1 cellular context compared by ENCODE assay signal in the genomic region with DNA sequence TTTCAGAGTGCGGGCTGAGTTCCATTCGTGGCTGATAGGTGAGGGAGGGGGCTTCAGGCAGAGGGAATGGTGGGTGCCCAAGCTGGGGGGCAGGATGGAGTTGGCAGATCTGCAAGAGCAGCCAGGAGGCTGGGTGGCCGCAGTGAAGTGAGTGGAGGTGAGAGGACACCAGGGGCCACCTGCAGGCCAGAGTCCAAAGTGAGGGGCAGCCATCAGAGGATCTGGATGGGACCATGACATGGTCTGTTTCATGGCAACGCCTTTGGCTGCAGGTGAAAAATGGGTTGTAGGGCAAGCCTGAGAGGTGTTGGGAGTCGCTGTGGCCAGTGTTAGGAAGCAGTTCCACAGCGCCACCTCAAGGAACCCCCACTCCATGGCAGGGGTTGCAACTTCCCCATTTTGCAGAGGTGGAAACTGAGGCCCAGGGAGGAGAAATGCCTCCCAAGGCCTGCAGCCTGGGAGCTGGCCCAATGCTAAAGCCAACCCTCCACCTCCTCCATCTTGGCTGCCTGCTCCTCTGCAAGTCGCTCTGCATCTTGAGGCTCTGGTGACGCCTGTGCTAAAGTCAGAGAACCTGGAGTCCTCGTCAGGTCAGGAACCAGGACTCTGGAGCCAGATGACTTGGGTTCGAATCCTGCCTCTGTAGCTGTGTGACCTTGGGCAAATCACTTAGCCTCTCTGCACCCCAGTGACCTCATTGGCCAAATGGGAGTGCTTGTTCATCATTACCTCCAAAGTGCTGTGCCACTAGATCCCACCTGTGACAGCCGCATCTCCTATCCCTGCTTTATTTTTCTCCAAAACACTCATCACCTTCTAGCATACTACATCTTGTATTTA.
TF ChIP-seq lines count a peak whose summit lies in the region.

No MANE protein-coding gene starts in this region.

TF ChIP-seq in K562, 482 proteins besides CTCF, POLR2A, EP300 and RAD21 (continued from another document and continues in another):
- TF ChIP-seq, protein P1, sequence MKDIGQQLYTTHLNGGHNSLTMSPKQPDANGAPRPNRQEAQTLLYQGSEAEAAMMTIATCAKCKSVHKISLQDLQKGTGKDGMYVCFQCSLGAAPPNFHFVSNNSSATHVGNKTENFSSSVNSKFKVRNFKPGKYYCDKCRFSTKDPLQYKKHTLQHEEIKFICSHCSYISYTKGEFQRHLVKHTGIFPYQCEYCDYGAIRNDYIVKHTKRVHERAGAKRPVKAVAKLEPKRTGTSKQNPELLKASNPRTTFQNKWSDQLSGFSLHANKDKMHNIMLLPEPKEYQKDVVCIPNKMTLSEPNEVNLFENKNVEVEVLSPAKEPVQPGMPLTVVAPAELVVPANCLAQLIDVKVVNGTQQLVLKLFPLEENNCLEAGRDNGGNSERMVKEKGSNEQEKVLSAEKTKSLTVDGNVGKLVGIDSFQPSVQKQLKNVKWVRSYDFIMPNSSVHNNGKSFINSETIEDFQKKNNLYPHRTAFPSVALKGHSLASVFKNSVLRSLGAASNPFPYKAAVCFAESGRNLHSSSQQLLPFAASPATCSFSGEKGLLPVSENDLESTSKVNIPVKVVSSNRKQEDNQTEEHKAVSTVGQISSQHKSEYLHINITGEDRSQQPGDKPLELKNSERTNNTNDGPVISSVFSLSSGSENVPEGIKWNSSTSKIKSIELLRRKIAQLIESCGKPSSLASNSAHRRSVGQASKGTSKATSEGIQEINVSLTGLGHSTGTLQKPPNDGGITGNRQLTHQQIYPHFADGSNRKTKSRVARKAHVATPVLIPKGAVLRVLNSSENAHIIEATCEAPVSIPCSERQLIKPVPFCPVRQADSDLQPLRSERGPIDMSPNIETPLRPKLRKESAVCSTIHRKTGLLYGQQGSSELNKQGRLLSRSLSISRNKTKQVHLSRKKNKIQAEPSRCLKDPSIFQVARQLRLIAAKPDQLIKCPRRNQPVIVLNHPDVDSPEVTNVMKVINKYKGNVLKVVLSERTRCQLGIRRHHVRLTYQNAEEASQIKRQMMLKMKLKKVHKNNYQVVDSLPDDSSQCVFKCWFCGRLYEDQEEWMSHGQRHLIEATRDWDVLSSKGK (CRISPR knock-in tag; IDR thresholded peaks at IDR 0.05) = no peak
- TF ChIP-seq TAF15 (IDR thresholded peaks at IDR 0.05; ENCODE audit: low read depth, low read length) (no peak), TOE1 (IDR thresholded peaks at IDR 0.05; ENCODE audit: borderline replicate concordance) (no peak), TOE1 (CRISPR knock-in tag; IDR thresholded peaks at IDR 0.05; ENCODE audit: borderline replicate concordance, low read depth) (no peak), CXXC5 (CRISPR knock-in tag; IDR thresholded peaks at IDR 0.05) (no peak), NCOA1 (IDR thresholded peaks at IDR 0.05; ENCODE audit: low read depth) (no peak), CHD4 (IDR thresholded peaks at IDR 0.05; ENCODE audit: insufficient read depth, insufficient replicate concordance, low read depth, low read length, poor library complexity, severe bottlenecking) (peak; percentile 90), ATF7 (IDR thresholded peaks at IDR 0.05) (no peak), ARNT (IDR thresholded peaks at IDR 0.05) (no peak), CEBPB (tag; IDR thresholded peaks at IDR 0.05) (no peak), MTA1 (IDR thresholded peaks at IDR 0.05; ENCODE audit: borderline replicate concordance) (0 out of 2 replicates have a peak, but pooled peaks have one; percentile 36)
- TF ChIP-seq, protein P2, sequence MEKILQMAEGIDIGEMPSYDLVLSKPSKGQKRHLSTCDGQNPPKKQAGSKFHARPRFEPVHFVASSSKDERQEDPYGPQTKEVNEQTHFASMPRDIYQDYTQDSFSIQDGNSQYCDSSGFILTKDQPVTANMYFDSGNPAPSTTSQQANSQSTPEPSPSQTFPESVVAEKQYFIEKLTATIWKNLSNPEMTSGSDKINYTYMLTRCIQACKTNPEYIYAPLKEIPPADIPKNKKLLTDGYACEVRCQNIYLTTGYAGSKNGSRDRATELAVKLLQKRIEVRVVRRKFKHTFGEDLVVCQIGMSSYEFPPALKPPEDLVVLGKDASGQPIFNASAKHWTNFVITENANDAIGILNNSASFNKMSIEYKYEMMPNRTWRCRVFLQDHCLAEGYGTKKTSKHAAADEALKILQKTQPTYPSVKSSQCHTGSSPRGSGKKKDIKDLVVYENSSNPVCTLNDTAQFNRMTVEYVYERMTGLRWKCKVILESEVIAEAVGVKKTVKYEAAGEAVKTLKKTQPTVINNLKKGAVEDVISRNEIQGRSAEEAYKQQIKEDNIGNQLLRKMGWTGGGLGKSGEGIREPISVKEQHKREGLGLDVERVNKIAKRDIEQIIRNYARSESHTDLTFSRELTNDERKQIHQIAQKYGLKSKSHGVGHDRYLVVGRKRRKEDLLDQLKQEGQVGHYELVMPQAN (IDR thresholded peaks at IDR 0.05; ENCODE audit: borderline replicate concordance) = no peak
- TF ChIP-seq, protein P3, sequence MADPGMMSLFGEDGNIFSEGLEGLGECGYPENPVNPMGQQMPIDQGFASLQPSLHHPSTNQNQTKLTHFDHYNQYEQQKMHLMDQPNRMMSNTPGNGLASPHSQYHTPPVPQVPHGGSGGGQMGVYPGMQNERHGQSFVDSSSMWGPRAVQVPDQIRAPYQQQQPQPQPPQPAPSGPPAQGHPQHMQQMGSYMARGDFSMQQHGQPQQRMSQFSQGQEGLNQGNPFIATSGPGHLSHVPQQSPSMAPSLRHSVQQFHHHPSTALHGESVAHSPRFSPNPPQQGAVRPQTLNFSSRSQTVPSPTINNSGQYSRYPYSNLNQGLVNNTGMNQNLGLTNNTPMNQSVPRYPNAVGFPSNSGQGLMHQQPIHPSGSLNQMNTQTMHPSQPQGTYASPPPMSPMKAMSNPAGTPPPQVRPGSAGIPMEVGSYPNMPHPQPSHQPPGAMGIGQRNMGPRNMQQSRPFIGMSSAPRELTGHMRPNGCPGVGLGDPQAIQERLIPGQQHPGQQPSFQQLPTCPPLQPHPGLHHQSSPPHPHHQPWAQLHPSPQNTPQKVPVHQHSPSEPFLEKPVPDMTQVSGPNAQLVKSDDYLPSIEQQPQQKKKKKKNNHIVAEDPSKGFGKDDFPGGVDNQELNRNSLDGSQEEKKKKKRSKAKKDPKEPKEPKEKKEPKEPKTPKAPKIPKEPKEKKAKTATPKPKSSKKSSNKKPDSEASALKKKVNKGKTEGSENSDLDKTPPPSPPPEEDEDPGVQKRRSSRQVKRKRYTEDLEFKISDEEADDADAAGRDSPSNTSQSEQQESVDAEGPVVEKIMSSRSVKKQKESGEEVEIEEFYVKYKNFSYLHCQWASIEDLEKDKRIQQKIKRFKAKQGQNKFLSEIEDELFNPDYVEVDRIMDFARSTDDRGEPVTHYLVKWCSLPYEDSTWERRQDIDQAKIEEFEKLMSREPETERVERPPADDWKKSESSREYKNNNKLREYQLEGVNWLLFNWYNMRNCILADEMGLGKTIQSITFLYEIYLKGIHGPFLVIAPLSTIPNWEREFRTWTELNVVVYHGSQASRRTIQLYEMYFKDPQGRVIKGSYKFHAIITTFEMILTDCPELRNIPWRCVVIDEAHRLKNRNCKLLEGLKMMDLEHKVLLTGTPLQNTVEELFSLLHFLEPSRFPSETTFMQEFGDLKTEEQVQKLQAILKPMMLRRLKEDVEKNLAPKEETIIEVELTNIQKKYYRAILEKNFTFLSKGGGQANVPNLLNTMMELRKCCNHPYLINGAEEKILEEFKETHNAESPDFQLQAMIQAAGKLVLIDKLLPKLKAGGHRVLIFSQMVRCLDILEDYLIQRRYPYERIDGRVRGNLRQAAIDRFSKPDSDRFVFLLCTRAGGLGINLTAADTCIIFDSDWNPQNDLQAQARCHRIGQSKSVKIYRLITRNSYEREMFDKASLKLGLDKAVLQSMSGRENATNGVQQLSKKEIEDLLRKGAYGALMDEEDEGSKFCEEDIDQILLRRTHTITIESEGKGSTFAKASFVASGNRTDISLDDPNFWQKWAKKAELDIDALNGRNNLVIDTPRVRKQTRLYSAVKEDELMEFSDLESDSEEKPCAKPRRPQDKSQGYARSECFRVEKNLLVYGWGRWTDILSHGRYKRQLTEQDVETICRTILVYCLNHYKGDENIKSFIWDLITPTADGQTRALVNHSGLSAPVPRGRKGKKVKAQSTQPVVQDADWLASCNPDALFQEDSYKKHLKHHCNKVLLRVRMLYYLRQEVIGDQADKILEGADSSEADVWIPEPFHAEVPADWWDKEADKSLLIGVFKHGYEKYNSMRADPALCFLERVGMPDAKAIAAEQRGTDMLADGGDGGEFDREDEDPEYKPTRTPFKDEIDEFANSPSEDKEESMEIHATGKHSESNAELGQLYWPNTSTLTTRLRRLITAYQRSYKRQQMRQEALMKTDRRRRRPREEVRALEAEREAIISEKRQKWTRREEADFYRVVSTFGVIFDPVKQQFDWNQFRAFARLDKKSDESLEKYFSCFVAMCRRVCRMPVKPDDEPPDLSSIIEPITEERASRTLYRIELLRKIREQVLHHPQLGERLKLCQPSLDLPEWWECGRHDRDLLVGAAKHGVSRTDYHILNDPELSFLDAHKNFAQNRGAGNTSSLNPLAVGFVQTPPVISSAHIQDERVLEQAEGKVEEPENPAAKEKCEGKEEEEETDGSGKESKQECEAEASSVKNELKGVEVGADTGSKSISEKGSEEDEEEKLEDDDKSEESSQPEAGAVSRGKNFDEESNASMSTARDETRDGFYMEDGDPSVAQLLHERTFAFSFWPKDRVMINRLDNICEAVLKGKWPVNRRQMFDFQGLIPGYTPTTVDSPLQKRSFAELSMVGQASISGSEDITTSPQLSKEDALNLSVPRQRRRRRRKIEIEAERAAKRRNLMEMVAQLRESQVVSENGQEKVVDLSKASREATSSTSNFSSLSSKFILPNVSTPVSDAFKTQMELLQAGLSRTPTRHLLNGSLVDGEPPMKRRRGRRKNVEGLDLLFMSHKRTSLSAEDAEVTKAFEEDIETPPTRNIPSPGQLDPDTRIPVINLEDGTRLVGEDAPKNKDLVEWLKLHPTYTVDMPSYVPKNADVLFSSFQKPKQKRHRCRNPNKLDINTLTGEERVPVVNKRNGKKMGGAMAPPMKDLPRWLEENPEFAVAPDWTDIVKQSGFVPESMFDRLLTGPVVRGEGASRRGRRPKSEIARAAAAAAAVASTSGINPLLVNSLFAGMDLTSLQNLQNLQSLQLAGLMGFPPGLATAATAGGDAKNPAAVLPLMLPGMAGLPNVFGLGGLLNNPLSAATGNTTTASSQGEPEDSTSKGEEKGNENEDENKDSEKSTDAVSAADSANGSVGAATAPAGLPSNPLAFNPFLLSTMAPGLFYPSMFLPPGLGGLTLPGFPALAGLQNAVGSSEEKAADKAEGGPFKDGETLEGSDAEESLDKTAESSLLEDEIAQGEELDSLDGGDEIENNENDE (IDR thresholded peaks at IDR 0.05; ENCODE audit: low read depth, low read length) = no peak
- TF ChIP-seq, protein P4, sequence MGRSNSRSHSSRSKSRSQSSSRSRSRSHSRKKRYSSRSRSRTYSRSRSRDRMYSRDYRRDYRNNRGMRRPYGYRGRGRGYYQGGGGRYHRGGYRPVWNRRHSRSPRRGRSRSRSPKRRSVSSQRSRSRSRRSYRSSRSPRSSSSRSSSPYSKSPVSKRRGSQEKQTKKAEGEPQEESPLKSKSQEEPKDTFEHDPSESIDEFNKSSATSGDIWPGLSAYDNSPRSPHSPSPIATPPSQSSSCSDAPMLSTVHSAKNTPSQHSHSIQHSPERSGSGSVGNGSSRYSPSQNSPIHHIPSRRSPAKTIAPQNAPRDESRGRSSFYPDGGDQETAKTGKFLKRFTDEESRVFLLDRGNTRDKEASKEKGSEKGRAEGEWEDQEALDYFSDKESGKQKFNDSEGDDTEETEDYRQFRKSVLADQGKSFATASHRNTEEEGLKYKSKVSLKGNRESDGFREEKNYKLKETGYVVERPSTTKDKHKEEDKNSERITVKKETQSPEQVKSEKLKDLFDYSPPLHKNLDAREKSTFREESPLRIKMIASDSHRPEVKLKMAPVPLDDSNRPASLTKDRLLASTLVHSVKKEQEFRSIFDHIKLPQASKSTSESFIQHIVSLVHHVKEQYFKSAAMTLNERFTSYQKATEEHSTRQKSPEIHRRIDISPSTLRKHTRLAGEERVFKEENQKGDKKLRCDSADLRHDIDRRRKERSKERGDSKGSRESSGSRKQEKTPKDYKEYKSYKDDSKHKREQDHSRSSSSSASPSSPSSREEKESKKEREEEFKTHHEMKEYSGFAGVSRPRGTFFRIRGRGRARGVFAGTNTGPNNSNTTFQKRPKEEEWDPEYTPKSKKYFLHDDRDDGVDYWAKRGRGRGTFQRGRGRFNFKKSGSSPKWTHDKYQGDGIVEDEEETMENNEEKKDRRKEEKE (IDR thresholded peaks at IDR 0.05; ENCODE audit: borderline replicate concordance in 1 of 2, control insufficient read depth in 1 of 2, low read depth in 2 of 2, low read length in 1 of 2) = no peak
- TF ChIP-seq, protein P5, sequence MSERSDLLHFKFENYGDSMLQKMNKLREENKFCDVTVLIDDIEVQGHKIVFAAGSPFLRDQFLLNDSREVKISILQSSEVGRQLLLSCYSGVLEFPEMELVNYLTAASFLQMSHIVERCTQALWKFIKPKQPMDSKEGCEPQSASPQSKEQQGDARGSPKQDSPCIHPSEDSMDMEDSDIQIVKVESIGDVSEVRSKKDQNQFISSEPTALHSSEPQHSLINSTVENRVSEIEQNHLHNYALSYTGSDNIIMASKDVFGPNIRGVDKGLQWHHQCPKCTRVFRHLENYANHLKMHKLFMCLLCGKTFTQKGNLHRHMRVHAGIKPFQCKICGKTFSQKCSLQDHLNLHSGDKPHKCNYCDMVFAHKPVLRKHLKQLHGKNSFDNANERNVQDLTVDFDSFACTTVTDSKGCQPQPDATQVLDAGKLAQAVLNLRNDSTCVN (CRISPR knock-in tag; IDR thresholded peaks at IDR 0.05) = no peak
- TF ChIP-seq, protein P6, sequence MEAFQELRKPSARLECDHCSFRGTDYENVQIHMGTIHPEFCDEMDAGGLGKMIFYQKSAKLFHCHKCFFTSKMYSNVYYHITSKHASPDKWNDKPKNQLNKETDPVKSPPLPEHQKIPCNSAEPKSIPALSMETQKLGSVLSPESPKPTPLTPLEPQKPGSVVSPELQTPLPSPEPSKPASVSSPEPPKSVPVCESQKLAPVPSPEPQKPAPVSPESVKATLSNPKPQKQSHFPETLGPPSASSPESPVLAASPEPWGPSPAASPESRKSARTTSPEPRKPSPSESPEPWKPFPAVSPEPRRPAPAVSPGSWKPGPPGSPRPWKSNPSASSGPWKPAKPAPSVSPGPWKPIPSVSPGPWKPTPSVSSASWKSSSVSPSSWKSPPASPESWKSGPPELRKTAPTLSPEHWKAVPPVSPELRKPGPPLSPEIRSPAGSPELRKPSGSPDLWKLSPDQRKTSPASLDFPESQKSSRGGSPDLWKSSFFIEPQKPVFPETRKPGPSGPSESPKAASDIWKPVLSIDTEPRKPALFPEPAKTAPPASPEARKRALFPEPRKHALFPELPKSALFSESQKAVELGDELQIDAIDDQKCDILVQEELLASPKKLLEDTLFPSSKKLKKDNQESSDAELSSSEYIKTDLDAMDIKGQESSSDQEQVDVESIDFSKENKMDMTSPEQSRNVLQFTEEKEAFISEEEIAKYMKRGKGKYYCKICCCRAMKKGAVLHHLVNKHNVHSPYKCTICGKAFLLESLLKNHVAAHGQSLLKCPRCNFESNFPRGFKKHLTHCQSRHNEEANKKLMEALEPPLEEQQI (IDR thresholded peaks at IDR 0.05) = no peak
- TF ChIP-seq, protein P7, sequence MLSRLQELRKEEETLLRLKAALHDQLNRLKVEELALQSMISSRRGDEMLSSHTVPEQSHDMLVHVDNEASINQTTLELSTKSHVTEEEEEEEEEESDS (CRISPR knock-in tag; IDR thresholded peaks at IDR 0.05) = no peak
